1 cellular context compared by ENCODE assay signal in genomic region chr19:18875726-18876125, GRCh38.
TF ChIP-seq lines count a peak whose summit lies in the region.

No MANE protein-coding gene starts in this region.

TF ChIP-seq in K562, 482 proteins besides CTCF, POLR2A, EP300 and RAD21:
- no peak for TF ChIP-seq ZBTB1 (CRISPR knock-in tag; IDR thresholded peaks at IDR 0.05; ENCODE audit: borderline replicate concordance, low read depth)
- TF ChIP-seq ZNF263 (CRISPR knock-in tag; IDR thresholded peaks at IDR 0.05; ENCODE audit: borderline replicate concordance): peak; percentile 56; the same call in 1 of the 2 replicates
TF ChIP-seq in K562: peak in this region for 1.
